7 cellular contexts compared by ENCODE assay signal in genomic region chr19:4868286-4868834, GRCh38. TPM values are rescaled to one million over a fixed set of nuclear protein-coding genes. Genes with fewer than 3 reads are reported as not detected.
DNase-seq lines count a peak whose midpoint lies in the region; ATAC-seq and TF ChIP-seq lines count a peak whose summit lies in the region.

No MANE protein-coding gene starts in this region.

- H3K4me1 ChIP-seq in esophagus muscularis mucosa (peaks cover 7 to 39% (median 20%) of the 10 kb centered on the region in 4 donors), skeletal muscle tissue (ENCODE audit: control insufficient read depth in 3 of 3, insufficient read depth in 3 of 3, low read length in 3 of 3) (peaks cover 12 to 14% (median 14%) of the 10 kb centered on the region in 3 donors)

- peak; percentile 8 for DNase-seq in GM10248 (ENCODE audit: extremely low spot score)
- DNase-seq in RWPE1 (ENCODE audit: low spot score) = no peak
- no peak for DNase-seq in esophagus muscularis mucosa (ENCODE audit: extremely low spot score)
- DNase-seq in NCI-H1092 treated with DMSO at 0.1 percent for 48 hours (lab: John Stamatoyannopoulos, UW) = no peak

- H3K27me3 ChIP-seq in esophagus muscularis mucosa (no peaks in the 10 kb centered on the region), skeletal muscle tissue (ENCODE audit: control insufficient read depth in 3 of 3, insufficient read depth in 3 of 3, low read length in 3 of 3) (no peaks in the 10 kb centered on the region)

- 71% methylated on average over 10 of the region's 10 CpGs for WGBS in esophagus muscularis mucosa

- H3K9me3 ChIP-seq in esophagus muscularis mucosa (no peaks in the 10 kb centered on the region), skeletal muscle tissue (ENCODE audit: control insufficient read depth in 3 of 3, low read length in 3 of 3) (no peaks in the 10 kb centered on the region)

- intact Hi-C loops in esophagus muscularis mucosa (cut with DNase I) = loop anchor here (10.0 kb wide), 1 partner anchor 134 kb away; no protein-coding TSS in a partner anchor

- TF ChIP-seq EP300 in esophagus muscularis mucosa (IDR thresholded peaks at IDR 0.05) = no peak

- TF ChIP-seq CTCF in GM10248 (IDR thresholded peaks at IDR 0.05; ENCODE audit: control extremely low read depth, extremely low read depth, low read depth, missing control alignments) = no peak
- TF ChIP-seq CTCF in RWPE1 (conservative IDR thresholded peaks at IDR 0.05; ENCODE audit: low read depth) = no peak
- no peak for TF ChIP-seq CTCF in esophagus muscularis mucosa (IDR thresholded peaks at IDR 0.05)

- H3K27ac ChIP-seq in RWPE1 (peak overlapping the region; percentile 87), esophagus muscularis mucosa (replicated peaks in 1 of 4) (peak overlapping the region; percentile 78 to 90 (median 84)), skeletal muscle tissue (ENCODE audit: low read depth, low read length) (peak overlapping the region; percentile 86)

- TF ChIP-seq POLR2A in esophagus muscularis mucosa (IDR thresholded peaks at IDR 0.05; ENCODE audit: low read depth) = no peak

- ATAC-seq in HG03378 (IDR thresholded peaks at IDR 0.05; ENCODE audit: unreplicated experiment) (no peak), HG03196 (IDR thresholded peaks at IDR 0.05; ENCODE audit: unreplicated experiment) (no peak)

- H3K36me3 ChIP-seq in esophagus muscularis mucosa (no peaks in the 10 kb centered on the region), skeletal muscle tissue (ENCODE audit: control insufficient read depth in 3 of 3, insufficient read depth in 3 of 3, low read length in 3 of 3) (peaks cover 0 to 2% (median 0%) of the 10 kb centered on the region in 3 donors)

- H3K4me3 ChIP-seq in esophagus muscularis mucosa (peak overlapping the region; percentile 70 to 96 (median 74)), skeletal muscle tissue (ENCODE audit: low read length in 3 of 3) (no peak overlapping the region)

- POLR2A ChIA-PET in GM10248 (lab: Yijun Ruan, JAX) = interaction anchor here (0.7 to 1.3 kb wide), 3 partner anchors 9 to 441 kb away, joined by 3 read pairs; no protein-coding TSS in a partner anchor
- POLR2A ChIA-PET in RWPE1 (lab: Yijun Ruan, JAX; ENCODE audit: low non-redundant PET) = interaction anchor here (0.7 kb wide), 1 partner anchor 430 kb away, joined by 3 read pairs; no protein-coding TSS in a partner anchor

- H3K9ac ChIP-seq in skeletal muscle tissue (ENCODE audit: low read depth in 1 of 3, low read length in 3 of 3) = peak overlapping the region in 1 of 3 donors; percentile 83

- CTCF ChIA-PET in GM10248 (lab: Yijun Ruan, JAX) = interaction anchor here (1.9 to 9.7 kb wide), 4 partner anchors 17 to 163 kb away, joined by 9 to 77 read pairs (median 46); no protein-coding TSS in a partner anchor
- CTCF ChIA-PET in RWPE1 (lab: Yijun Ruan, JAX) = interaction anchor here (0.6 to 2.3 kb wide), 2 partner anchors 43 to 486 kb away, joined by 3 to 9 read pairs; no protein-coding TSS in a partner anchor

RNA-seq across cellular contexts. Expression of gene PLIN3, which starts 0.9 kb away (rescaled TPM):
- 10 to 100 TPM; 15.4 to 69.0 (median 51.1) TPM for total RNA-seq in esophagus muscularis mucosa
- total RNA-seq in skeletal muscle tissue = 55.3 TPM

RNA-seq across cellular contexts. Expression of gene ARRDC5, which starts 34.3 kb away (rescaled TPM):
- total RNA-seq in esophagus muscularis mucosa (under 1 TPM in 1 of 4 donors, not detected in 3; 0.26 TPM), skeletal muscle tissue (under 0.01 TPM)

RNA-seq across cellular contexts. Expression of gene TICAM1, which starts 36.8 kb away (rescaled TPM):
- total RNA-seq in esophagus muscularis mucosa (1 to 10 TPM; 7.5 to 8.3 (median 8.0) TPM), skeletal muscle tissue (1.6 TPM)

RNA-seq across cellular contexts. Expression of gene UHRF1, which starts 40.9 kb away (rescaled TPM):
- total RNA-seq in esophagus muscularis mucosa (1 to 10 TPM in 1 of 4 donors, under 1 TPM in 3; 0.33 to 1.2 (median 0.64) TPM), skeletal muscle tissue (19.8 TPM)

Comparison
In these comparisons a context has a peak if more than half of its experiments do, and no peak if none do; other contexts are left out.
1. H3K4me3 ChIP-seq: peak in esophagus muscularis mucosa (4 of 4); none in skeletal muscle tissue (0 of 3).
2. Peak in every context shown above with its lines, with median percentiles within 50 percentile points of each other: H3K27ac ChIP-seq.